In genomic region chr15:68422403-68423145, GRCh38 we compare ENCODE assay signal across 9 cellular contexts. TPM values are rescaled to one million over a fixed set of nuclear protein-coding genes. Genes with fewer than 3 reads are reported as not detected.
DNase-seq lines count a peak whose midpoint lies in the region; FAIRE-seq and TF ChIP-seq lines count a peak whose summit lies in the region.
"Not testable (repeated sequence)": the region's sequence is repeated elsewhere in the genome, so short reads cannot be mapped to it uniquely, and the experiment has no call there.
"Had no signal": no experiment of that assay in that cellular context is flagged by ENCODE, and none has a peak within 500 bp of the region (broad histone marks: within the 10 kb centered on the region; RNA-seq: fewer than 3 reads in every experiment).

No MANE protein-coding gene starts in this region.

- H2AK5ac ChIP-seq in H1 (ENCODE audit: low read depth, low read length), result not testable (repeated sequence)
- peak overlapping the region; percentile 42 for H2AK5ac ChIP-seq in mesenchymal stem cell (ENCODE audit: low read length, severe bottlenecking)

- not testable (repeated sequence) for H3K23ac ChIP-seq in H1 (ENCODE audit: insufficient read length); mesenchymal stem cell (ENCODE audit: low read length in 2 of 2)

- 0 out of 2 replicates have a peak overlapping the region, but pooled peaks have one; percentile 80 for H2BK20ac ChIP-seq in H1 (ENCODE audit: low read length)

- not testable (repeated sequence) for H2BK12ac ChIP-seq in H1 (ENCODE audit: low read depth, low read length)
- peak overlapping the region; percentile 19 to 98 for H2BK12ac ChIP-seq in mesenchymal stem cell (ENCODE audit: low read length in 2 of 2)

- H3K9me3 ChIP-seq in Caco-2; ascending aorta; H1 (ENCODE audit: insufficient read depth in 2 of 2, low read depth in 1 of 2, low read length in 1 of 2); mesenchymal stem cell (ENCODE audit: control insufficient read depth, low read length): not testable (repeated sequence)

- not testable (repeated sequence) for H2AFZ ChIP-seq in H1 (ENCODE audit: low read length); mesenchymal stem cell (ENCODE audit: low read depth, low read length)

- 0 out of 2 replicates have a peak overlapping the region, but pooled peaks have one; percentile 0 for H3K4me3 ChIP-seq in Caco-2 (ENCODE audit: low read depth, low read length)
- H3K4me3 ChIP-seq in ascending aorta; H1 (ENCODE audit: extremely low read depth in 1 of 4, insufficient read depth in 2 of 4, low read depth in 3 of 4, low read length in 4 of 4); mesenchymal stem cell (ENCODE audit: insufficient read depth in 1 of 2, low read depth in 1 of 2, low read length in 2 of 2): not testable (repeated sequence)

- not testable (repeated sequence) for H4K91ac ChIP-seq in H1 (replicated peaks; ENCODE audit: insufficient read length, low read length)
- peak overlapping the region; percentile 94 for H4K91ac ChIP-seq in mesenchymal stem cell (ENCODE audit: low read length)

- H4K20me1 ChIP-seq in H1 (replicated peaks in 1 of 2; ENCODE audit: control insufficient read depth in 1 of 2, insufficient read depth in 2 of 2, low read length in 2 of 2), result not testable (repeated sequence)

- TF ChIP-seq EP300 in H1 (IDR thresholded peaks at IDR 0.05; ENCODE audit: borderline replicate concordance in 1 of 2, low read depth in 2 of 2, low read length in 2 of 2), result not testable (repeated sequence)

- not testable (repeated sequence) for H3K36me3 ChIP-seq in Caco-2 (ENCODE audit: control insufficient read depth, insufficient read depth, low read length); ascending aorta; H1 (ENCODE audit: control insufficient read depth in 2 of 4, insufficient read depth in 4 of 4, low read length in 3 of 4)
- H3K36me3 ChIP-seq in mesenchymal stem cell (ENCODE audit: control insufficient read depth in 1 of 2, insufficient read depth in 2 of 2, low read depth in 1 of 2, low read length in 2 of 2), result peaks cover 0 to 29% of the 10 kb centered on the region in 2 experiments

- H3K56ac ChIP-seq in H1 (replicated peaks; ENCODE audit: insufficient read length, low read depth, low read length), result not testable (repeated sequence)

- intact Hi-C loops in Caco-2 (cut with micrococcal nuclease; ENCODE audit: unreplicated experiment), result not testable (repeated sequence)
- intact Hi-C loops in ascending aorta (cut with DNase I), result loop anchor here (5.0 kb wide), 2 partner anchors 40 to 55 kb away; no protein-coding TSS in a partner anchor

- not testable (repeated sequence) for H3K36me3 Mint-ChIP-seq in Caco-2 (ENCODE audit: insufficient read depth, unreplicated experiment)
- H3K36me3 Mint-ChIP-seq in osteocyte (ENCODE audit: unreplicated experiment), result peaks cover 57% of the 10 kb centered on the region

- H3K4me3 Mint-ChIP-seq in Caco-2 (ENCODE audit: unreplicated experiment) (peak overlapping the region; percentile 83), osteocyte (ENCODE audit: unreplicated experiment) (peak overlapping the region; percentile 35)

- not testable (repeated sequence) for FAIRE-seq in H1 (lab: Jason Lieb, UNC)
- peak; percentile 44 for FAIRE-seq in urothelium cell line (lab: Jason Lieb, UNC)

- not testable (repeated sequence) for H3K27me3 Mint-ChIP-seq in Caco-2 (ENCODE audit: insufficient read depth, unreplicated experiment); osteocyte (ENCODE audit: unreplicated experiment)

- not testable (repeated sequence) for H2BK5ac ChIP-seq in H1 (ENCODE audit: low read depth, low read length); mesenchymal stem cell (ENCODE audit: low read depth, low read length, poor library complexity, severe bottlenecking)

- H3K9me3 Mint-ChIP-seq in Caco-2 (ENCODE audit: unreplicated experiment); osteocyte (ENCODE audit: unreplicated experiment): not testable (repeated sequence)

- H4K5ac ChIP-seq in H1 (ENCODE audit: insufficient read length, low read depth, low read length), result not testable (repeated sequence)

- H3K4me1 ChIP-seq in Caco-2, result peaks cover 32% of the 10 kb centered on the region
- peaks cover 10 to 48% of the 10 kb centered on the region in 2 donors for H3K4me1 ChIP-seq in ascending aorta
- H3K4me1 ChIP-seq in H1 (replicated peaks in 1 of 4; ENCODE audit: control insufficient read depth in 3 of 4, insufficient read depth in 4 of 4, low read length in 3 of 4), result not testable (repeated sequence)
- H3K4me1 ChIP-seq in mesenchymal stem cell (ENCODE audit: control insufficient read depth, insufficient read depth, low read depth, low read length), result peaks cover 56% of the 10 kb centered on the region

- not testable (repeated sequence) for H3K18ac ChIP-seq in H1 (ENCODE audit: extremely low read depth, low read length)
- peak overlapping the region; percentile 78 to 82 for H3K18ac ChIP-seq in mesenchymal stem cell (ENCODE audit: low read depth in 1 of 2, low read length in 2 of 2)

- H2BK120ac ChIP-seq in H1 (replicated peaks; ENCODE audit: low read depth, low read length); mesenchymal stem cell (ENCODE audit: low read depth, low read length): not testable (repeated sequence)

- not testable (repeated sequence) for H3K4me2 ChIP-seq in H1 (ENCODE audit: insufficient read depth in 1 of 2, low read depth in 2 of 2, low read length in 2 of 2); mesenchymal stem cell (ENCODE audit: low read length, poor library complexity, severe bottlenecking)

- H3K79me1 ChIP-seq in H1 (ENCODE audit: low read depth, low read length); mesenchymal stem cell (replicated peaks; ENCODE audit: low read length, poor library complexity, severe bottlenecking): not testable (repeated sequence)

- not testable (repeated sequence) for H3K23me2 ChIP-seq in H1 (ENCODE audit: low read depth, low read length)

- not testable (repeated sequence) for DNase-seq in Caco-2; ascending aorta (ENCODE audit: low spot score in 2 of 2); H1 (ENCODE audit: low read depth in 1 of 2, low spot score in 2 of 2); mesenchymal stem cell; osteocyte (ENCODE audit: extremely low spot score, unreplicated experiment); urothelium cell line (ENCODE audit: low spot score)
- DNase-seq in RPMI7951 (ENCODE audit: low read depth), result peak; percentile 61

- POLR2A ChIA-PET in Caco-2 (lab: Charles Lee); H1 (lab: Charles Lee; ENCODE audit: partially characterized antibody): not testable (repeated sequence)

- not testable (repeated sequence) for H3K14ac ChIP-seq in H1 (ENCODE audit: insufficient read length)
- H3K14ac ChIP-seq in mesenchymal stem cell (ENCODE audit: low read length in 2 of 2), result peak overlapping the region in 1 of 2 experiments; percentile 1

- not testable (repeated sequence) for BruUV-seq in Caco-2 (replicated peaks; lab: Mats Ljungman, UMichigan)

- H4K8ac ChIP-seq in H1 (ENCODE audit: extremely low read depth, insufficient read depth, low read length), result not testable (repeated sequence)
- H4K8ac ChIP-seq in mesenchymal stem cell (ENCODE audit: low read length), result peak overlapping the region; percentile 84

- not testable (repeated sequence) for H3K4ac ChIP-seq in H1 (replicated peaks; ENCODE audit: insufficient read length, low read depth, low read length)
- peak overlapping the region in 1 of 2 experiments; percentile 91 for H3K4ac ChIP-seq in mesenchymal stem cell (ENCODE audit: low read depth in 1 of 2, low read length in 2 of 2)

- H2BK15ac ChIP-seq in H1 (ENCODE audit: low read length), result peak overlapping the region; percentile 97; the same call in 1 of the 2 replicates
- not testable (repeated sequence) for H2BK15ac ChIP-seq in mesenchymal stem cell (ENCODE audit: low read depth, poor library complexity, severe bottlenecking)

- H3K27me3 ChIP-seq in Caco-2 (replicated peaks; ENCODE audit: control insufficient read depth, insufficient read depth, low read length); ascending aorta; H1 (replicated peaks in 1 of 4; ENCODE audit: control insufficient read depth in 3 of 4, extremely low read depth in 1 of 4, insufficient read depth in 3 of 4, low read length in 3 of 4): not testable (repeated sequence)
- H3K27me3 ChIP-seq in mesenchymal stem cell (ENCODE audit: control insufficient read depth in 1 of 2, insufficient read depth in 1 of 2, low read length in 2 of 2), result peaks cover 0 to 11% of the 10 kb centered on the region in 2 experiments

- TF ChIP-seq CTCF in Caco-2 (IDR thresholded peaks at IDR 0.05; ENCODE audit: insufficient read depth in 1 of 2, low read depth in 1 of 2, low read length in 1 of 2, severe bottlenecking in 1 of 2, unreplicated experiment in 1 of 2); ascending aorta (IDR thresholded peaks at IDR 0.05); H1 (IDR thresholded peaks at IDR 0.05; ENCODE audit: control extremely low read depth in 1 of 3, insufficient read depth in 1 of 3, low read depth in 1 of 3, low read length in 3 of 3); osteocyte (IDR thresholded peaks at IDR 0.05): not testable (repeated sequence)

- H3K9ac ChIP-seq in H1 (replicated peaks in 1 of 4; ENCODE audit: extremely low read depth in 1 of 4, low read depth in 3 of 4, low read length in 3 of 4); mesenchymal stem cell (ENCODE audit: low read length): not testable (repeated sequence)

- H3K27ac Mint-ChIP-seq in Caco-2 (ENCODE audit: unreplicated experiment), result peak overlapping the region; percentile 93
- H3K27ac Mint-ChIP-seq in osteocyte (ENCODE audit: unreplicated experiment), result peak overlapping the region; percentile 93

- not testable (repeated sequence) for H3K79me2 ChIP-seq in H1 (ENCODE audit: control insufficient read depth in 1 of 2, insufficient read depth in 2 of 2, low read length in 2 of 2)

- not testable (repeated sequence) for TF ChIP-seq POLR2A in H1 (IDR thresholded peaks at IDR 0.05; ENCODE audit: control extremely low read depth in 1 of 2, low read depth in 2 of 2, low read length in 2 of 2)

- H3K4me1 Mint-ChIP-seq in Caco-2 (ENCODE audit: low read depth, unreplicated experiment), result peaks cover 24% of the 10 kb centered on the region
- peaks cover 97% of the 10 kb centered on the region for H3K4me1 Mint-ChIP-seq in osteocyte (ENCODE audit: unreplicated experiment)

- WGBS in H1 (ENCODE audit: extremely low coverage in 1 of 2, insufficient coverage in 1 of 2, insufficient read length in 1 of 2, insufficient replicate concordance in 2 of 2, low coverage in 1 of 2, low lambda C conversion rate in 2 of 2, missing lambda C conversion rate in 1 of 2), 2 experiments, result 70% methylated on average over 4 of the region's 5 CpGs; no CpG with 5 or more reads in 1 of the 2 experiments
- 77% methylated on average over 5 of the region's 5 CpGs for WGBS in mesenchymal stem cell

- not testable (repeated sequence) for TF ChIP-seq RAD21 in H1 (IDR thresholded peaks at IDR 0.05 in 1 of 2, conservative IDR thresholded peaks at IDR 0.05 in 1 of 2; ENCODE audit: low read depth in 2 of 2, low read length in 2 of 2)

- peak overlapping the region; percentile 68 to 70 for H3K27ac ChIP-seq in ascending aorta
- H3K27ac ChIP-seq in H1 (ENCODE audit: low read depth, low read length), result not testable (repeated sequence)
- peak overlapping the region; percentile 76 for H3K27ac ChIP-seq in mesenchymal stem cell (ENCODE audit: low read length, poor library complexity, severe bottlenecking)

- CTCF ChIA-PET in Caco-2 (lab: Charles Lee), result not testable (repeated sequence)
- CTCF ChIA-PET in H1 (lab: Charles Lee; ENCODE audit: partially characterized antibody), result interaction anchor here (1.2 to 1.3 kb wide), 3 partner anchors 15 to 131 kb away, joined by 3 to 4 read pairs (median 3); no protein-coding TSS in a partner anchor

RNA-seq across cellular contexts. Expression of gene ITGA11, which starts 9.4 kb away (rescaled TPM):
- total RNA-seq in Caco-2 (2022) (0.18 TPM in 1 of 2 replicates, not detected in the other), ascending aorta (136 TPM), osteocyte (1,149 and 1,161 TPM in 2 replicates)
- total RNA-seq in RPMI7951 (2014; rRNA removed; shearing (Covaris generic)), result 90.7 and 102 TPM in 2 replicates
- total RNA-seq in H1 (2021; fragmentation: NEBNext Ultra II Directional; extraction: Animal tissue kit (Norgen Biotek cat#: 25700)), result 0.06 TPM in 1 of 2 replicates, not detected in the other
- 0.05 and 0.06 TPM in 2 replicates for polyA plus RNA-seq in H1 (2011; rRNA removed)
- polyA plus RNA-seq in H1 (2011; cell fraction: cytosol; rRNA removed), result 0.12 TPM
- 0.30 TPM for polyA plus RNA-seq in H1 (2011; cell fraction: nucleus; rRNA removed)
- 0.10 to 0.42 TPM (median 0.29 TPM) in 4 replicates for polyA plus RNA-seq in H1 (2012, experiment 1 of 2)
- 0.08 TPM for polyA plus RNA-seq in H1 (2012, experiment 2 of 2)
- polyA plus RNA-seq in H1 (2013, experiment 1 of 2), result 0.16 TPM
- 0.06 TPM for polyA plus RNA-seq in H1 (2013, experiment 2 of 2)
- polyA minus RNA-seq in H1 (2011; rRNA and poly(A)+ RNA removed), result 0.03 and 0.12 TPM in 2 replicates
- polyA minus RNA-seq in H1 (2011; cell fraction: cytosol; rRNA and poly(A)+ RNA removed), result not detected
- 0.90 TPM for polyA minus RNA-seq in H1 (2011; cell fraction: nucleus; rRNA and poly(A)+ RNA removed)
- polyA plus RNA-seq in mesenchymal stem cell (2013, experiment 1 of 2), result 146 TPM
- polyA plus RNA-seq in mesenchymal stem cell (2013, experiment 2 of 2), result 150 TPM
- total RNA-seq: CD8-positive, alpha-beta T cell; PC-3 had no signal

Comparison
In these comparisons a context has a peak if more than half of its experiments do, and no peak if none do; other contexts are left out.
1. RNA of gene ITGA11, which starts 9.4 kb away (total RNA-seq): 1,149 to 1,161 TPM in osteocyte, 136 TPM in ascending aorta (single experiment) and 90.7 to 102 TPM in RPMI7951; 0.18 TPM in Caco-2 and 0.06 TPM in H1; every median in the first group is over 10 times any median in the second.